1 cellular context compared by ENCODE assay signal in the genomic region with DNA sequence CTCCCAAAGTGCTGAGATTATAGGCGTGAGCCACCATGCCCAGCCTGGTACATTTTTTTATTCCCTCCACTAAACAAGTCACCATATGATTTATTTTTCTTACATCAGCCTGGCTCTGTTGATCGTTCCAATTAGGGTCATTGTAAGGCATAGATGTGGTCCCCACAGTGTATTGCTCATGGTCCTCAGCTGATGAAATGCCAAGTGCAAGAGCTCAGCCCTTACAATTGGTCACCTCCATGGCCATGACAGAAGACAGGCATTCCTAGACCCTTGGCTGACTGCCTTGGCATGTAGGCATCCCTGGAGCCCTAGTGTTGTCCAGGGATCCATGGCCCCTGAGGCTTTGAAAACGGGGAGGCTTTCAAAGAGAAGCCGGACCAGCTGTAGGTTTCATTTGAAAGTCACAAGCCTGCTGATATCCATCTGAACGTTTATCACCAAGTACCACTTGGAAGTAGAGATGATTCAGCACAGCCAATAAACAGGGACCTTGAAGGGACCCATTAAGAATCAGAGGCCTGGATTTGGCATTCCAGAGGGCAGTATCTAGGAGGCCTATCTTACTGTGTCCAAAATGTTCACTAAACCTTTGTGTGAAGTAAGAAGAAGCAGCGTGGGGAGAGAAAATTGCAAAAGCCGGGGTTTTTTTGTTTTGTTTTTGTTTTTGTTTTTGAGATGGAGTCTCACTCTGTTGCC.
TF ChIP-seq lines count a peak whose summit lies in the region.

No MANE protein-coding gene starts in this region.

TF ChIP-seq in K562, 482 proteins besides CTCF, POLR2A, EP300 and RAD21 (continued from another document and continues in another):
- TF ChIP-seq STAG1 (CRISPR knock-in tag; IDR thresholded peaks at IDR 0.05; ENCODE audit: borderline replicate concordance), result no peak
- TF ChIP-seq HDGF (IDR thresholded peaks at IDR 0.05), result no peak
- TF ChIP-seq TCF7L2 (IDR thresholded peaks at IDR 0.05; ENCODE audit: low read depth, low read length), result no peak
- no peak for TF ChIP-seq ZFPM2 (CRISPR knock-in tag; IDR thresholded peaks at IDR 0.05)
- TF ChIP-seq MTA1 (IDR thresholded peaks at IDR 0.05; ENCODE audit: borderline replicate concordance), result no peak
- TF ChIP-seq PPARD (CRISPR knock-in tag; IDR thresholded peaks at IDR 0.05), result no peak
- no peak for TF ChIP-seq E2F3 (CRISPR knock-in tag; IDR thresholded peaks at IDR 0.05)
- TF ChIP-seq, protein P1, sequence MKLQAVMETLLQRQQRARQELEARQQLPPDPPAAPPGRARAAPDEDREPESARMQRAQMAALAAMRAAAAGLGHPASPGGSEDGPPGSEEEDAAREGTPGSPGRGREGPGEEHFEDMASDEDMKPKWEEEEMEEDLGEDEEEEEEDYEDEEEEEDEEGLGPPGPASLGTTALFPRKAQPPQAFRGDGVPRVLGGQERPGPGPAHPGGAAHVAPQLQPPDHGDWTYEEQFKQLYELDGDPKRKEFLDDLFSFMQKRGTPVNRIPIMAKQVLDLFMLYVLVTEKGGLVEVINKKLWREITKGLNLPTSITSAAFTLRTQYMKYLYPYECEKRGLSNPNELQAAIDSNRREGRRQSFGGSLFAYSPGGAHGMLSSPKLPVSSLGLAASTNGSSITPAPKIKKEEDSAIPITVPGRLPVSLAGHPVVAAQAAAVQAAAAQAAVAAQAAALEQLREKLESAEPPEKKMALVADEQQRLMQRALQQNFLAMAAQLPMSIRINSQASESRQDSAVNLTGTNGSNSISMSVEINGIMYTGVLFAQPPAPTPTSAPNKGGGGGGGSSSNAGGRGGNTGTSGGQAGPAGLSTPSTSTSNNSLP (IDR thresholded peaks at IDR 0.05; ENCODE audit: borderline replicate concordance, low read depth, low read length), result no peak
- TF ChIP-seq, protein P2, sequence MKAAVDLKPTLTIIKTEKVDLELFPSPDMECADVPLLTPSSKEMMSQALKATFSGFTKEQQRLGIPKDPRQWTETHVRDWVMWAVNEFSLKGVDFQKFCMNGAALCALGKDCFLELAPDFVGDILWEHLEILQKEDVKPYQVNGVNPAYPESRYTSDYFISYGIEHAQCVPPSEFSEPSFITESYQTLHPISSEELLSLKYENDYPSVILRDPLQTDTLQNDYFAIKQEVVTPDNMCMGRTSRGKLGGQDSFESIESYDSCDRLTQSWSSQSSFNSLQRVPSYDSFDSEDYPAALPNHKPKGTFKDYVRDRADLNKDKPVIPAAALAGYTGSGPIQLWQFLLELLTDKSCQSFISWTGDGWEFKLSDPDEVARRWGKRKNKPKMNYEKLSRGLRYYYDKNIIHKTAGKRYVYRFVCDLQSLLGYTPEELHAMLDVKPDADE (conservative IDR thresholded peaks at IDR 0.05; ENCODE audit: control insufficient read depth, low read depth, low read length), result no peak
- TF ChIP-seq ZNF354B (CRISPR knock-in tag; IDR thresholded peaks at IDR 0.05), result no peak
- TF ChIP-seq HMG20A (CRISPR knock-in tag; conservative IDR thresholded peaks at IDR 0.05), result no peak
- peak; percentile 36; the same call in 1 of the 2 replicates for TF ChIP-seq TEAD2 (tag; IDR thresholded peaks at IDR 0.05)
- TF ChIP-seq PHTF2 (CRISPR knock-in tag; IDR thresholded peaks at IDR 0.05), result no peak
- TF ChIP-seq ZNF561 (CRISPR knock-in tag; conservative IDR thresholded peaks at IDR 0.05), result no peak
- TF ChIP-seq, protein P3, sequence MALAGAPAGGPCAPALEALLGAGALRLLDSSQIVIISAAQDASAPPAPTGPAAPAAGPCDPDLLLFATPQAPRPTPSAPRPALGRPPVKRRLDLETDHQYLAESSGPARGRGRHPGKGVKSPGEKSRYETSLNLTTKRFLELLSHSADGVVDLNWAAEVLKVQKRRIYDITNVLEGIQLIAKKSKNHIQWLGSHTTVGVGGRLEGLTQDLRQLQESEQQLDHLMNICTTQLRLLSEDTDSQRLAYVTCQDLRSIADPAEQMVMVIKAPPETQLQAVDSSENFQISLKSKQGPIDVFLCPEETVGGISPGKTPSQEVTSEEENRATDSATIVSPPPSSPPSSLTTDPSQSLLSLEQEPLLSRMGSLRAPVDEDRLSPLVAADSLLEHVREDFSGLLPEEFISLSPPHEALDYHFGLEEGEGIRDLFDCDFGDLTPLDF (CRISPR knock-in tag; IDR thresholded peaks at IDR 0.05), result no peak
- TF ChIP-seq, protein P4, sequence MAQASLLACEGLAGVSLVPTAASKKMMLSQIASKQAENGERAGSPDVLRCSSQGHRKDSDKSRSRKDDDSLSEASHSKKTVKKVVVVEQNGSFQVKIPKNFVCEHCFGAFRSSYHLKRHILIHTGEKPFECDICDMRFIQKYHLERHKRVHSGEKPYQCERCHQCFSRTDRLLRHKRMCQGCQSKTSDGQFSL (CRISPR knock-in tag; IDR thresholded peaks at IDR 0.05), result no peak
- TF ChIP-seq, protein P4 (tag; IDR thresholded peaks at IDR 0.05), result no peak
- peak; percentile 72 for TF ChIP-seq ARID1B (IDR thresholded peaks at IDR 0.05)
- TF ChIP-seq, protein P5, sequence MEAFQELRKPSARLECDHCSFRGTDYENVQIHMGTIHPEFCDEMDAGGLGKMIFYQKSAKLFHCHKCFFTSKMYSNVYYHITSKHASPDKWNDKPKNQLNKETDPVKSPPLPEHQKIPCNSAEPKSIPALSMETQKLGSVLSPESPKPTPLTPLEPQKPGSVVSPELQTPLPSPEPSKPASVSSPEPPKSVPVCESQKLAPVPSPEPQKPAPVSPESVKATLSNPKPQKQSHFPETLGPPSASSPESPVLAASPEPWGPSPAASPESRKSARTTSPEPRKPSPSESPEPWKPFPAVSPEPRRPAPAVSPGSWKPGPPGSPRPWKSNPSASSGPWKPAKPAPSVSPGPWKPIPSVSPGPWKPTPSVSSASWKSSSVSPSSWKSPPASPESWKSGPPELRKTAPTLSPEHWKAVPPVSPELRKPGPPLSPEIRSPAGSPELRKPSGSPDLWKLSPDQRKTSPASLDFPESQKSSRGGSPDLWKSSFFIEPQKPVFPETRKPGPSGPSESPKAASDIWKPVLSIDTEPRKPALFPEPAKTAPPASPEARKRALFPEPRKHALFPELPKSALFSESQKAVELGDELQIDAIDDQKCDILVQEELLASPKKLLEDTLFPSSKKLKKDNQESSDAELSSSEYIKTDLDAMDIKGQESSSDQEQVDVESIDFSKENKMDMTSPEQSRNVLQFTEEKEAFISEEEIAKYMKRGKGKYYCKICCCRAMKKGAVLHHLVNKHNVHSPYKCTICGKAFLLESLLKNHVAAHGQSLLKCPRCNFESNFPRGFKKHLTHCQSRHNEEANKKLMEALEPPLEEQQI (IDR thresholded peaks at IDR 0.05), result no peak
- TF ChIP-seq MTF1 (CRISPR knock-in tag; IDR thresholded peaks at IDR 0.05; ENCODE audit: borderline replicate concordance), result no peak
- TF ChIP-seq DDX20 (tag; IDR thresholded peaks at IDR 0.05; ENCODE audit: low read depth), result no peak
- no peak for TF ChIP-seq KLF13 (tag; IDR thresholded peaks at IDR 0.05; ENCODE audit: borderline replicate concordance, low read depth)
- TF ChIP-seq CHD2 (IDR thresholded peaks at IDR 0.05; ENCODE audit: low read depth, low read length), result no peak
- TF ChIP-seq TEAD1 (CRISPR knock-in tag; IDR thresholded peaks at IDR 0.05), result 0 out of 4 replicates have a peak, but pooled peaks of 1 of the 2 experiments have one; percentile 64
- TF ChIP-seq, protein P6, sequence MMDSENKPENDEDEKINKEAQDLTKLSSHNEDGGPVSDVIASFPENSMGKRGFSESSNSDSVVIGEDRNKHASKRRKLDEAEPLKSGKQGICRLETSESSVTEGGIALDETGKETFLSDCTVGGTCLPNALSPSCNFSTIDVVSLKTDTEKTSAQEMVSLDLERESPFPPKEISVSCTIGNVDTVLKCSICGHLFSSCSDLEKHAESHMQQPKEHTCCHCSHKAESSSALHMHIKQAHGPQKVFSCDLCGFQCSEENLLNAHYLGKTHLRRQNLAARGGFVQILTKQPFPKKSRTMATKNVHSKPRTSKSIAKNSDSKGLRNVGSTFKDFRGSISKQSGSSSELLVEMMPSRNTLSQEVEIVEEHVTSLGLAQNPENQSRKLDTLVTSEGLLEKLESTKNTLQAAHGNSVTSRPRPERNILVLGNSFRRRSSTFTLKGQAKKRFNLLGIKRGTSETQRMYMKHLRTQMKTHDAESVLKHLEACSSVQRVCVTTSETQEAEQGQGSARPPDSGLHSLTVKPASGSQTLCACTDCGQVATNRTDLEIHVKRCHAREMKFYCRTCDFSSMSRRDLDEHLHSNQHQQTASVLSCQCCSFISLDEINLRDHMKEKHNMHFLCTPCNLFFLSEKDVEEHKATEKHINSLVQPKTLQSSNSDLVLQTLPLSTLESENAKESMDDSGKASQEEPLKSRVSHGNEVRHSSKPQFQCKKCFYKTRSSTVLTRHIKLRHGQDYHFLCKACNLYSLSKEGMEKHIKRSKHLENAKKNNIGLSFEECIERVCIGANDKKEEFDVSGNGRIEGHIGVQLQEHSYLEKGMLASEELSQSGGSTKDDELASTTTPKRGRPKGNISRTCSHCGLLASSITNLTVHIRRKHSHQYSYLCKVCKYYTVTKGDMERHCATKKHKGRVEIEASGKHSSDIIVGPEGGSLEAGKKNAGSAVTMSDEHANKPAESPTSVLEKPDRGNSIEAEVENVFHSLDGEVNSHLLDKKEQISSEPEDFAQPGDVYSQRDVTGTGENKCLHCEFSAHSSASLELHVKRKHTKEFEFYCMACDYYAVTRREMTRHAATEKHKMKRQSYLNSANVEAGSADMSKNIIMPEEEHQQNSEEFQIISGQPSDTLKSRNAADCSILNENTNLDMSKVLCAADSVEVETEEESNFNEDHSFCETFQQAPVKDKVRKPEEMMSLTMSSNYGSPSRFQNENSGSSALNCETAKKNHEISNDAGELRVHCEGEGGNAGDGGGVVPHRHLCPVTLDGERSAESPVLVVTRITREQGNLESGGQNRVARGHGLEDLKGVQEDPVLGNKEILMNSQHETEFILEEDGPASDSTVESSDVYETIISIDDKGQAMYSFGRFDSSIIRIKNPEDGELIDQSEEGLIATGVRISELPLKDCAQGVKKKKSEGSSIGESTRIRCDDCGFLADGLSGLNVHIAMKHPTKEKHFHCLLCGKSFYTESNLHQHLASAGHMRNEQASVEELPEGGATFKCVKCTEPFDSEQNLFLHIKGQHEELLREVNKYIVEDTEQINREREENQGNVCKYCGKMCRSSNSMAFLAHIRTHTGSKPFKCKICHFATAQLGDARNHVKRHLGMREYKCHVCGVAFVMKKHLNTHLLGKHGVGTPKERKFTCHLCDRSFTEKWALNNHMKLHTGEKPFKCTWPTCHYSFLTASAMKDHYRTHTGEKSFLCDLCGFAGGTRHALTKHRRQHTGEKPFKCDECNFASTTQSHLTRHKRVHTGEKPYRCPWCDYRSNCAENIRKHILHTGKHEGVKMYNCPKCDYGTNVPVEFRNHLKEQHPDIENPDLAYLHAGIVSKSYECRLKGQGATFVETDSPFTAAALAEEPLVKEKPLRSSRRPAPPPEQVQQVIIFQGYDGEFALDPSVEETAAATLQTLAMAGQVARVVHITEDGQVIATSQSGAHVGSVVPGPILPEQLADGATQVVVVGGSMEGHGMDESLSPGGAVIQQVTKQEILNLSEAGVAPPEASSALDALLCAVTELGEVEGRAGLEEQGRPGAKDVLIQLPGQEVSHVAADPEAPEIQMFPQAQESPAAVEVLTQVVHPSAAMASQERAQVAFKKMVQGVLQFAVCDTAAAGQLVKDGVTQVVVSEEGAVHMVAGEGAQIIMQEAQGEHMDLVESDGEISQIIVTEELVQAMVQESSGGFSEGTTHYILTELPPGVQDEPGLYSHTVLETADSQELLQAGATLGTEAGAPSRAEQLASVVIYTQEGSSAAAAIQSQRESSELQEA (IDR thresholded peaks at IDR 0.05; ENCODE audit: low read depth), result no peak
- TF ChIP-seq CREB1 (IDR thresholded peaks at IDR 0.05), result no peak
- TF ChIP-seq CREB1 (CRISPR knock-in tag; IDR thresholded peaks at IDR 0.05), result no peak
- no peak for TF ChIP-seq ZNF644 (tag; IDR thresholded peaks at IDR 0.05; ENCODE audit: low read depth)
- TF ChIP-seq KAT8 (IDR thresholded peaks at IDR 0.05; ENCODE audit: low read depth), result no peak
- TF ChIP-seq STAT5B (CRISPR knock-in tag; IDR thresholded peaks at IDR 0.05), result no peak
- TF ChIP-seq ZC3H8 (IDR thresholded peaks at IDR 0.05), result no peak
- TF ChIP-seq, protein P7, sequence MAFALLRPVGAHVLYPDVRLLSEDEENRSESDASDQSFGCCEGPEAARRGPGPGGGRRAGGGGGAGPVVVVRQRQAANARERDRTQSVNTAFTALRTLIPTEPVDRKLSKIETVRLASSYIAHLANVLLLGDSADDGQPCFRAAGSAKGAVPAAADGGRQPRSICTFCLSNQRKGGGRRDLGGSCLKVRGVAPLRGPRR (CRISPR knock-in tag; IDR thresholded peaks at IDR 0.05), result no peak
- peak; percentile 74 for TF ChIP-seq FOSL1 (tag; conservative IDR thresholded peaks at IDR 0.05)
- no peak for TF ChIP-seq CBX5 (IDR thresholded peaks at IDR 0.05; ENCODE audit: borderline replicate concordance, low read depth)
- TF ChIP-seq, protein P8, sequence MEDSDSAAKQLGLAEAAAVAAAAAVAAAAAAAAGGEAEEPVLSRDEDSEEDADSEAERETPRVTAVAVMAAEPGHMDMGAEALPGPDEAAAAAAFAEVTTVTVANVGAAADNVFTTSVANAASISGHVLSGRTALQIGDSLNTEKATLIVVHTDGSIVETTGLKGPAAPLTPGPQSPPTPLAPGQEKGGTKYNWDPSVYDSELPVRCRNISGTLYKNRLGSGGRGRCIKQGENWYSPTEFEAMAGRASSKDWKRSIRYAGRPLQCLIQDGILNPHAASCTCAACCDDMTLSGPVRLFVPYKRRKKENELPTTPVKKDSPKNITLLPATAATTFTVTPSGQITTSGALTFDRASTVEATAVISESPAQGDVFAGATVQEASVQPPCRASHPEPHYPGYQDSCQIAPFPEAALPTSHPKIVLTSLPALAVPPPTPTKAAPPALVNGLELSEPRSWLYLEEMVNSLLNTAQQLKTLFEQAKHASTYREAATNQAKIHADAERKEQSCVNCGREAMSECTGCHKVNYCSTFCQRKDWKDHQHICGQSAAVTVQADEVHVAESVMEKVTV (CRISPR knock-in tag; IDR thresholded peaks at IDR 0.05), result no peak
- TF ChIP-seq, protein P9, sequence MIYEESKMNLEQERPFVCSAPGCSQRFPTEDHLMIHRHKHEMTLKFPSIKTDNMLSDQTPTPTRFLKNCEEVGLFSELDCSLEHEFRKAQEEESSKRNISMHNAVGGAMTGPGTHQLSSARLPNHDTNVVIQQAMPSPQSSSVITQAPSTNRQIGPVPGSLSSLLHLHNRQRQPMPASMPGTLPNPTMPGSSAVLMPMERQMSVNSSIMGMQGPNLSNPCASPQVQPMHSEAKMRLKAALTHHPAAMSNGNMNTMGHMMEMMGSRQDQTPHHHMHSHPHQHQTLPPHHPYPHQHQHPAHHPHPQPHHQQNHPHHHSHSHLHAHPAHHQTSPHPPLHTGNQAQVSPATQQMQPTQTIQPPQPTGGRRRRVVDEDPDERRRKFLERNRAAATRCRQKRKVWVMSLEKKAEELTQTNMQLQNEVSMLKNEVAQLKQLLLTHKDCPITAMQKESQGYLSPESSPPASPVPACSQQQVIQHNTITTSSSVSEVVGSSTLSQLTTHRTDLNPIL (CRISPR knock-in tag; IDR thresholded peaks at IDR 0.05), result no peak
- no peak for TF ChIP-seq ZNF175 (CRISPR knock-in tag; IDR thresholded peaks at IDR 0.05; ENCODE audit: low read depth)
- no peak for TF ChIP-seq HNRNPUL1 (IDR thresholded peaks at IDR 0.05; ENCODE audit: low read length)
- TF ChIP-seq ZNF583 (CRISPR knock-in tag; IDR thresholded peaks at IDR 0.05), result no peak
- TF ChIP-seq CTBP1 (IDR thresholded peaks at IDR 0.05; ENCODE audit: borderline replicate concordance), result peak; percentile 45; the same call in 1 of the 2 replicates
- TF ChIP-seq POLR2AphosphoS5 (IDR thresholded peaks at IDR 0.05; ENCODE audit: control insufficient read depth, insufficient read depth, low read depth, low read length), result no peak
- no peak for TF ChIP-seq HOXB6 (CRISPR knock-in tag; IDR thresholded peaks at IDR 0.05; ENCODE audit: borderline replicate concordance)
- TF ChIP-seq JUNB (CRISPR knock-in tag; conservative IDR thresholded peaks at IDR 0.05), result no peak
- no peak for TF ChIP-seq SREBF1 (IDR thresholded peaks at IDR 0.05; ENCODE audit: borderline replicate concordance, low read depth, low read length)
